ENCODE assay signal across 8 cellular contexts in genomic region chr3:136197159-136197715, GRCh38. TPM values are rescaled to one million over a fixed set of nuclear protein-coding genes. Genes with fewer than 3 reads are reported as not detected.
A peak's percentile ranks its signal among the peaks of the same experiment; 100 is the strongest.
DNase-seq lines count a peak whose midpoint lies in the region; ATAC-seq and TF ChIP-seq lines count a peak whose summit lies in the region.

No MANE protein-coding gene starts in this region.

- no peak for ATAC-seq in GM21390 (IDR thresholded peaks at IDR 0.05; ENCODE audit: unreplicated experiment)

- POLR2A ChIA-PET in PC-9 (lab: Charles Lee; ENCODE audit: unreplicated experiment) = interaction anchor here (0.6 to 0.7 kb wide), 4 partner anchors 100 to 523 kb away, joined by 4 to 13 read pairs (median 6); no protein-coding TSS in a partner anchor

- H3K79me2 ChIP-seq in PC-9 (ENCODE audit: low read depth) = peaks cover 42% of the 10 kb centered on the region

- CTCF ChIA-PET in PC-9 (lab: Charles Lee) = interaction anchor here (0.6 to 1.4 kb wide), 6 partner anchors 44 to 555 kb away, joined by 3 to 5 read pairs (median 3); partner anchors contain the start of gene STAG1

- peak overlapping the region; percentile 98 for H3K27ac Mint-ChIP-seq in endothelial cell (ENCODE audit: unreplicated experiment)

- peak overlapping the region; percentile 66 for H3K4ac ChIP-seq in neuronal stem cell (ENCODE audit: low read length)

- H3K4me3 ChIP-seq in PC-9 = peak overlapping the region; percentile 84
- peak overlapping the region; percentile 86 to 96 for H3K4me3 ChIP-seq in neuronal stem cell (ENCODE audit: low read length in 2 of 2)

- peaks cover 20% of the 10 kb centered on the region for H3K27me3 Mint-ChIP-seq in endothelial cell (ENCODE audit: unreplicated experiment)

- peaks cover 24% of the 10 kb centered on the region for H3K4me1 ChIP-seq in PC-9 (replicated peaks; ENCODE audit: insufficient read depth)
- peaks cover 3 to 6% of the 10 kb centered on the region in 2 donors for H3K4me1 ChIP-seq in neuronal stem cell (ENCODE audit: control insufficient read depth in 2 of 2, insufficient read depth in 1 of 2, low read depth in 1 of 2, low read length in 2 of 2)

- peak overlapping the region; percentile 75 for H3K14ac ChIP-seq in neuronal stem cell (ENCODE audit: low read length)

- H4K8ac ChIP-seq in neuronal stem cell (ENCODE audit: low read depth, low read length) = no peak overlapping the region

- TSS peak; percentile 85 for BruUV-seq in PC-9 (replicated peaks; lab: Mats Ljungman, UMichigan)

- H2BK15ac ChIP-seq in neuronal stem cell (ENCODE audit: low read length) = peak overlapping the region; percentile 94

- H3K4me3 Mint-ChIP-seq in endothelial cell (ENCODE audit: unreplicated experiment) = peak overlapping the region; percentile 99

- H2BK5ac ChIP-seq in neuronal stem cell (ENCODE audit: low read length) = peak overlapping the region; percentile 100

- H3K36me3 ChIP-seq in PC-9 (ENCODE audit: low read depth) = 0 out of 2 replicates have a peak, but pooled peaks cover 4% of the 10 kb centered on the region
- peaks cover 0 to 6% of the 10 kb centered on the region in 2 donors for H3K36me3 ChIP-seq in neuronal stem cell (replicated peaks in 1 of 2; ENCODE audit: control insufficient read depth in 2 of 2, insufficient read depth in 2 of 2, low read length in 2 of 2)

- H3K9me2 ChIP-seq in PC-9 (ENCODE audit: insufficient read depth) = no peaks in the 10 kb centered on the region

- no peak for TF ChIP-seq CTCF in PC-9 (conservative IDR thresholded peaks at IDR 0.05)
- no peak for TF ChIP-seq CTCF in endothelial cell (IDR thresholded peaks at IDR 0.05; ENCODE audit: unreplicated experiment)

- H2BK12ac ChIP-seq in neuronal stem cell (ENCODE audit: low read length) = no peak overlapping the region

- H3K27me3 ChIP-seq in PC-9 (ENCODE audit: insufficient read depth, low read depth) (no peaks in the 10 kb centered on the region), neuronal stem cell (ENCODE audit: control insufficient read depth in 3 of 3, insufficient read depth in 3 of 3, low read depth in 1 of 3, low read length in 3 of 3) (no peaks in the 10 kb centered on the region)

- peaks cover 19% of the 10 kb centered on the region for H3K36me3 Mint-ChIP-seq in endothelial cell (ENCODE audit: low read depth, unreplicated experiment)

- DNase-seq in NCI-H2107 treated with DMSO at 0.1 percent for 48 hours (lab: John Stamatoyannopoulos, UW; ENCODE audit: unreplicated experiment) (peak; percentile 51), NCI-H2107 (lab: John Stamatoyannopoulos, UW) (no peak), PC-9 (no peak), endothelial cell (ENCODE audit: low spot score) (no peak), neuronal stem cell (ENCODE audit: low spot score) (no peak), NCI-H1930 (lab: John Stamatoyannopoulos, UW) (no peak), SW 1271 (lab: John Stamatoyannopoulos, UW) (no peak)

- H3K23ac ChIP-seq in neuronal stem cell (ENCODE audit: low read depth, low read length, poor library complexity) = peak overlapping the region; percentile 99

- H3K79me1 ChIP-seq in neuronal stem cell (ENCODE audit: low read depth, low read length) = peaks cover 2% of the 10 kb centered on the region

- H3K18ac ChIP-seq in neuronal stem cell (ENCODE audit: low read length) = peak overlapping the region; percentile 100

- H4K91ac ChIP-seq in neuronal stem cell (ENCODE audit: low read depth, low read length, poor library complexity) = peak overlapping the region; percentile 99

- H3K27ac ChIP-seq in PC-9 (peak overlapping the region; percentile 95), neuronal stem cell (replicated peaks; ENCODE audit: low read length) (peak overlapping the region; percentile 100)

- peak overlapping the region; percentile 96 for H3K9ac ChIP-seq in neuronal stem cell (ENCODE audit: low read depth, low read length, poor library complexity)

- H3K9me3 ChIP-seq in PC-9 (ENCODE audit: insufficient read depth, low read depth) (0 out of 2 replicates have a peak, but pooled peaks cover 6% of the 10 kb centered on the region), neuronal stem cell (replicated peaks in 1 of 2; ENCODE audit: control insufficient read depth in 2 of 2, insufficient read depth in 1 of 2, low read depth in 1 of 2, low read length in 2 of 2) (no peaks in the 10 kb centered on the region)

- H3K9me3 Mint-ChIP-seq in endothelial cell (ENCODE audit: unreplicated experiment) = no peaks in the 10 kb centered on the region

- H3F3A ChIP-seq in PC-9 (ENCODE audit: insufficient read depth, low read depth) = peaks cover 16% of the 10 kb centered on the region

- WGBS in neuronal stem cell (ENCODE audit: extremely low coverage in 2 of 2, insufficient read length in 2 of 2, insufficient replicate concordance in 1 of 2), 2 donors = no CpG with 5 or more reads among the region's 13 CpGs

- peak overlapping the region; percentile 91 for H2BK120ac ChIP-seq in neuronal stem cell (ENCODE audit: low read depth, low read length)

- H3K4me2 ChIP-seq in PC-9 = peak overlapping the region; percentile 97
- peak overlapping the region; percentile 80 for H3K4me2 ChIP-seq in neuronal stem cell (ENCODE audit: insufficient read depth, low read length, poor library complexity, severe bottlenecking)

- H2AFZ ChIP-seq in PC-9 = peak overlapping the region; percentile 86
- H2AFZ ChIP-seq in neuronal stem cell (ENCODE audit: low read length) = peak overlapping the region; percentile 96

- H3K4me1 Mint-ChIP-seq in endothelial cell (ENCODE audit: unreplicated experiment) = peaks cover 32% of the 10 kb centered on the region

- H2AK5ac ChIP-seq in neuronal stem cell (ENCODE audit: low read depth, low read length) = peak overlapping the region; percentile 92

- H4K20me1 ChIP-seq in PC-9 (ENCODE audit: insufficient read depth) = peaks cover 30% of the 10 kb centered on the region

- intact Hi-C loops in PC-9 (cut with micrococcal nuclease; ENCODE audit: unreplicated experiment) = loop anchor here (2.0 to 10.0 kb wide), 5 partner anchors 45 to 556 kb away; partner anchors contain the start of gene STAG1

RNA-seq across cellular contexts. Expression of gene MSL2, which starts 1.1 kb away (rescaled TPM):
- 31.1 and 34.1 TPM in 2 replicates for total RNA-seq in PC-9 (2021)
- total RNA-seq in endothelial cell (ENCODE audit: unreplicated experiment) = 44.7 TPM
- 24.4 TPM for polyA plus RNA-seq in neuronal stem cell (2013, experiment 1 of 2)
- 29.0 TPM for polyA plus RNA-seq in neuronal stem cell (2013, experiment 2 of 2)

RNA-seq across cellular contexts. Expression of gene PCCB, which starts 52.9 kb away (rescaled TPM):
- total RNA-seq in PC-9 (2021) (46.8 and 49.3 TPM in 2 replicates), endothelial cell (ENCODE audit: unreplicated experiment) (35.2 TPM)
- polyA plus RNA-seq in neuronal stem cell (2013, experiment 1 of 2) = 41.6 TPM
- 42.2 TPM for polyA plus RNA-seq in neuronal stem cell (2013, experiment 2 of 2)
